In genomic region chr10:76858721-76859120, GRCh38 we compare ENCODE assay signal across 8 cellular contexts.
"Had no signal": no experiment of that assay in that cellular context is flagged by ENCODE, and none has a peak within 500 bp of the region (broad histone marks: within the 10 kb centered on the region; RNA-seq: fewer than 3 reads in every experiment).

No MANE protein-coding gene starts in this region.

- ATAC-seq: GM12878 had no signal

- H3K4me3 ChIP-seq: GM12878 had no signal

- DNase-seq: GDM1, GF-D8 had no signal

- FAIRE-seq: G401.6, GM12878, GM12891, GM12892, GM18507, GM19239 had no signal
